9 cellular contexts compared by ENCODE assay signal in the genomic region with DNA sequence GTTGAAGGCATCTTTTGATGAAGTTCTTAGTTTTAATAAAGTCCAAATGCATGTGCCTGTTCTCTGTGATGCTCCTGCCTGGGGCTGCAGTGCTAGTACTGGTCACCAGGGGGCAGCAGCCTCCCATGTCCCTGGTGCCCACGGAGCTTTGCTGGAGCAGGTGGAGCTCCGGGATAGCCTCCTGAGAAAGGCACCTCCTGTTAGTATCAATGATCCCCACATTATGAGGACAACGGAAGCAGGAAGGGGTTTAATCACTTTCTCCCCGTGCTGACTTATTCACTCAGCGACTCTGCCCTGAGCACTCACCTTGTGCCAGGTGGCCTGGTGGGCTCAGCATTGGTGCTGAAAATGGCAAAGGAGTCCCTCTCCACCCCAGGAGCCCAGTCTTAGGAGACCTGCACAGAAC.
DNase-seq lines count a peak whose midpoint lies in the region; TF ChIP-seq lines count a peak whose summit lies in the region.
"Had no signal": no experiment of that assay in that cellular context is flagged by ENCODE, and none has a peak within 500 bp of the region (broad histone marks: within the 10 kb centered on the region; RNA-seq: fewer than 3 reads in every experiment).

No MANE protein-coding gene starts in this region.

- peak; percentile 94 for TF ChIP-seq CTCF in Calu3 (IDR thresholded peaks at IDR 0.05; ENCODE audit: unreplicated experiment)
- TF ChIP-seq CTCF in HFFc6 (IDR thresholded peaks at IDR 0.05) = peak; percentile 98
- TF ChIP-seq CTCF in OCI-LY7 (conservative IDR thresholded peaks at IDR 0.05; ENCODE audit: low read length) = peak; percentile 100
- TF ChIP-seq CTCF in fibroblast of the aortic adventitia (IDR thresholded peaks at IDR 0.05; ENCODE audit: insufficient read depth, low read length) = peak; percentile 100

- H3K27ac ChIP-seq in OCI-LY7 (ENCODE audit: low read depth, low read length, poor library complexity, severe bottlenecking) = no peak overlapping the region
- H3K27ac ChIP-seq in neuronal stem cell (replicated peaks; ENCODE audit: low read length) = no peak overlapping the region

- H3K9me2 ChIP-seq in OCI-LY7 (ENCODE audit: insufficient read depth, low read length) = no peaks in the 10 kb centered on the region

- peak; percentile 81 for DNase-seq in Calu3
- peak; percentile 43 for DNase-seq in HFFc6
- peak; percentile 62 for DNase-seq in OCI-LY7 (ENCODE audit: low spot score)
- DNase-seq in activated T-cell treated with anti-CD3 and anti-CD28 coated beads, Interleukin-2, amount 50 U/mL, for 24 hours = peak; percentile 86
- peak; percentile 55 for DNase-seq in fibroblast of the aortic adventitia (ENCODE audit: low read depth)
- peak; percentile 56 for DNase-seq in neuronal stem cell (ENCODE audit: low spot score)
- peak; percentile 76 for DNase-seq in superior temporal gyrus (ENCODE audit: extremely low spot score)
- DNase-seq in 8988T = no peak

- H2BK12ac ChIP-seq in neuronal stem cell (ENCODE audit: low read length) = no peak overlapping the region

- no peak overlapping the region for H2AK5ac ChIP-seq in neuronal stem cell (ENCODE audit: low read depth, low read length)

- H3K27me3 ChIP-seq in neuronal stem cell (ENCODE audit: control insufficient read depth in 3 of 3, insufficient read depth in 3 of 3, low read depth in 1 of 3, low read length in 3 of 3) = no peaks in the 10 kb centered on the region

- H3K36me3 ChIP-seq in OCI-LY7 (ENCODE audit: insufficient read depth, low read length) (peaks cover 11% of the 10 kb centered on the region), neuronal stem cell (replicated peaks in 1 of 2; ENCODE audit: control insufficient read depth in 2 of 2, insufficient read depth in 2 of 2, low read length in 2 of 2) (peaks cover 0 to 53% of the 10 kb centered on the region in 2 donors)

- H3K27me3 Mint-ChIP-seq in Calu3 (ENCODE audit: unreplicated experiment) = no peaks in the 10 kb centered on the region
- H3K27me3 Mint-ChIP-seq in HFFc6 (ENCODE audit: insufficient read depth) = peaks cover 14% of the 10 kb centered on the region
- no peaks in the 10 kb centered on the region for H3K27me3 Mint-ChIP-seq in activated T-cell treated with anti-CD3 and anti-CD28 coated beads, Interleukin-2, amount 50 U/mL, for 24 hours

- H3K9ac ChIP-seq in neuronal stem cell (ENCODE audit: low read depth, low read length, poor library complexity) = no peak overlapping the region

- WGBS in neuronal stem cell (ENCODE audit: extremely low coverage in 2 of 2, insufficient read length in 2 of 2, insufficient replicate concordance in 1 of 2), 2 donors = no CpG with 5 or more reads among the region's 5 CpGs

- BruUV-seq in Calu3 (replicated peaks; lab: Mats Ljungman, UMichigan) (no TSS peak), OCI-LY7 (replicated peaks; lab: Mats Ljungman, UMichigan) (no TSS peak)

- H3K23ac ChIP-seq in neuronal stem cell (ENCODE audit: low read depth, low read length, poor library complexity) = no peak overlapping the region

- no peak overlapping the region for H2BK15ac ChIP-seq in neuronal stem cell (ENCODE audit: low read length)

- H4K20me1 ChIP-seq in OCI-LY7 (ENCODE audit: insufficient read depth, low read length) = no peaks in the 10 kb centered on the region

- intact Hi-C loops in Calu3 (cut with micrococcal nuclease; ENCODE audit: unreplicated experiment) = loop anchor here (5.0 kb wide), 1 partner anchor 376 kb away; no protein-coding TSS in a partner anchor
- intact Hi-C loops in OCI-LY7 (cut with micrococcal nuclease; ENCODE audit: unreplicated experiment) = loop anchor here (1.0 to 5.0 kb wide), 3 partner anchors 303 to 416 kb away; no protein-coding TSS in a partner anchor

- no peak overlapping the region for H3K4me3 ChIP-seq in OCI-LY7 (ENCODE audit: low read depth, low read length, poor library complexity, severe bottlenecking)
- no peak overlapping the region for H3K4me3 ChIP-seq in fibroblast of the aortic adventitia (ENCODE audit: low read depth, low read length)
- no peak overlapping the region for H3K4me3 ChIP-seq in neuronal stem cell (ENCODE audit: low read length in 2 of 2)

- no peaks in the 10 kb centered on the region for H3K79me2 ChIP-seq in OCI-LY7 (ENCODE audit: insufficient read depth, low read depth, low read length)

- H3K4me1 ChIP-seq in OCI-LY7 (ENCODE audit: insufficient read depth, low read length, poor library complexity, severe bottlenecking) (no peaks in the 10 kb centered on the region), neuronal stem cell (ENCODE audit: control insufficient read depth in 2 of 2, insufficient read depth in 1 of 2, low read depth in 1 of 2, low read length in 2 of 2) (peaks cover 1 to 8% of the 10 kb centered on the region in 2 donors)

- H2BK5ac ChIP-seq in neuronal stem cell (ENCODE audit: low read length) = no peak overlapping the region

- no peak overlapping the region for H2AFZ ChIP-seq in OCI-LY7 (ENCODE audit: low read length)
- H2AFZ ChIP-seq in neuronal stem cell (ENCODE audit: low read length) = no peak overlapping the region

- no peak overlapping the region for H3K14ac ChIP-seq in neuronal stem cell (ENCODE audit: low read length)

- no peak overlapping the region for H4K91ac ChIP-seq in neuronal stem cell (ENCODE audit: low read depth, low read length, poor library complexity)

- H3K18ac ChIP-seq in neuronal stem cell (ENCODE audit: low read length) = no peak overlapping the region

- no peak overlapping the region for H3K4me3 Mint-ChIP-seq in Calu3 (ENCODE audit: low read depth, unreplicated experiment)
- no peak overlapping the region for H3K4me3 Mint-ChIP-seq in HFFc6
- H3K4me3 Mint-ChIP-seq in activated T-cell treated with anti-CD3 and anti-CD28 coated beads, Interleukin-2, amount 50 U/mL, for 24 hours = no peak overlapping the region
- H3K4me3 Mint-ChIP-seq: T-helper 1 cell treated with Interleukin-12 subunit alpha and Interleukin-12 subunit beta and Interleukin-4 antibody, amounts not matched to agents 30 μg/mL and 1 μg/mL, for 36 hours had no signal

- H4K8ac ChIP-seq in neuronal stem cell (ENCODE audit: low read depth, low read length) = no peak overlapping the region

- H3K4ac ChIP-seq in neuronal stem cell (ENCODE audit: low read length) = no peak overlapping the region

- H3K79me1 ChIP-seq in neuronal stem cell (ENCODE audit: low read depth, low read length) = no peaks in the 10 kb centered on the region

- no peak overlapping the region for H3K27ac Mint-ChIP-seq in Calu3 (ENCODE audit: unreplicated experiment)
- H3K27ac Mint-ChIP-seq in HFFc6 = no peak overlapping the region
- no peak overlapping the region for H3K27ac Mint-ChIP-seq in activated T-cell treated with anti-CD3 and anti-CD28 coated beads, Interleukin-2, amount 50 U/mL, for 24 hours
- H3K27ac Mint-ChIP-seq: T-helper 1 cell treated with Interleukin-12 subunit alpha and Interleukin-12 subunit beta and Interleukin-4 antibody, amounts not matched to agents 30 μg/mL and 1 μg/mL, for 36 hours had no signal

- CTCF ChIA-PET in Calu3 (lab: Charles Lee) (interaction anchor here (0.7 to 1.3 kb wide), 12 partner anchors 9 to 799 kb away, joined by 3 to 7 read pairs (median 4); a partner anchor contains a TSS), OCI-LY7 (lab: Charles Lee; ENCODE audit: unreplicated experiment) (no interaction called here)

- no peak overlapping the region for H2BK120ac ChIP-seq in neuronal stem cell (ENCODE audit: low read depth, low read length)

- H3K4me2 ChIP-seq in OCI-LY7 (ENCODE audit: low read length) = no peak overlapping the region
- no peak overlapping the region for H3K4me2 ChIP-seq in neuronal stem cell (ENCODE audit: insufficient read depth, low read length, poor library complexity, severe bottlenecking)

- H3K4me1 Mint-ChIP-seq in Calu3 (ENCODE audit: low read depth, unreplicated experiment) (peaks cover 13% of the 10 kb centered on the region), HFFc6 (ENCODE audit: low read depth) (peaks cover 9% of the 10 kb centered on the region)
- peaks cover 12% of the 10 kb centered on the region for H3K4me1 Mint-ChIP-seq in activated T-cell treated with anti-CD3 and anti-CD28 coated beads, Interleukin-2, amount 50 U/mL, for 24 hours (ENCODE audit: low read depth)

- H3K36me3 Mint-ChIP-seq in Calu3 (ENCODE audit: insufficient read depth, unreplicated experiment) (no peaks in the 10 kb centered on the region), HFFc6 (ENCODE audit: low read depth) (peaks cover 3% of the 10 kb centered on the region)
- no peaks in the 10 kb centered on the region for H3K36me3 Mint-ChIP-seq in activated T-cell treated with anti-CD3 and anti-CD28 coated beads, Interleukin-2, amount 50 U/mL, for 24 hours (ENCODE audit: low read depth)

- H3K9me3 ChIP-seq in OCI-LY7 (ENCODE audit: low read length) = no peaks in the 10 kb centered on the region
- H3K9me3 ChIP-seq in neuronal stem cell (replicated peaks in 1 of 2; ENCODE audit: control insufficient read depth in 2 of 2, insufficient read depth in 1 of 2, low read depth in 1 of 2, low read length in 2 of 2) = peaks cover 0 to 6% of the 10 kb centered on the region in 2 donors

- POLR2A ChIA-PET in OCI-LY7 (lab: Charles Lee) = no interaction called here

- H3K9me3 Mint-ChIP-seq in Calu3 (ENCODE audit: low read depth, unreplicated experiment) (no peaks in the 10 kb centered on the region), HFFc6 (peaks cover 4% of the 10 kb centered on the region)
- peaks cover 2% of the 10 kb centered on the region for H3K9me3 Mint-ChIP-seq in activated T-cell treated with anti-CD3 and anti-CD28 coated beads, Interleukin-2, amount 50 U/mL, for 24 hours
